Comparison of ENCODE assay signal across 28 cellular contexts in the genomic region with DNA sequence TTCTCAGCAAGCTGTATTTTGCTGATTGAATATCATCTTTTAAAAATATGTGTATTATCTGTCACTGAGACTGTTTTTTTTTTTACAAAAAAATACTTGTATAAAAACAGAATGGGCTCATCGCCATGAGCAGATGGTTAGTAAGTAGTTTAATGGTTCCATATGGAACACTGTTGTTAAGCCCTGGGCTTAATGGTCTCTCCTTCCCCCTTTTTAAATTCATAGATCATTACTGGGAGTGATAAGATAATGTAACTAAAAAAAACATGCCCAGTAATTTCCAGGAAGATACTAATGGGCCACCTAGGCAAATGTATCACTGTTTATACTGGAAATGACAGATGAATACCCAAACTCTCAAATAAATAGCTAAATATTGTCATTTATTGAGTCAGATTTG.
"Had no signal": no experiment of that assay in that cellular context is flagged by ENCODE, and none has a peak within 500 bp of the region (broad histone marks: within the 10 kb centered on the region; RNA-seq: fewer than 3 reads in every experiment).

No MANE protein-coding gene starts in this region.

- H3K36me3 ChIP-seq: brain microvascular endothelial cell, gastrocnemius medialis, left ventricle myocardium inferior, neural progenitor cell, right atrium auricular region, upper lobe of right lung had no signal

- H3K27ac ChIP-seq: brain microvascular endothelial cell, gastrocnemius medialis, hepatocyte, left ventricle myocardium inferior, neural progenitor cell, right atrium auricular region, upper lobe of right lung had no signal

- H3K4me3 ChIP-seq: gastrocnemius medialis, hepatocyte, left ventricle myocardium inferior, lung, neural progenitor cell, right atrium auricular region, smooth muscle cell, upper lobe of right lung had no signal

- H3K4me1 ChIP-seq: gastrocnemius medialis, left ventricle myocardium inferior, neural progenitor cell, right atrium auricular region, upper lobe of right lung had no signal

- ATAC-seq: effector memory CD8-positive, alpha-beta T cell; gastrocnemius medialis; natural killer cell; stimulated activated memory B cell treated with anti-CD40 and anti-IgM and Interleukin-4, amounts not matched to agents 10 μg/mL and 1 μg/mL and 100 μg/mL, for 72 hours; stimulated activated naive CD8-positive, alpha-beta T cell treated with anti-CD3 and anti-CD28 coated beads, Interleukin-15, amount 100 ng/mL, for 72 hours; upper lobe of right lung had no signal

- DNase-seq: activated CD4-positive, alpha-beta T cell treated with anti-CD3 and anti-CD28 coated beads for 4 hours; activated CD4-positive, alpha-beta T cell treated with anti-CD3 and anti-CD28 coated beads, Interleukin-2, amount 50 U/mL, for 4 hours; activated CD8-positive, alpha-beta memory T cell treated with anti-CD3 and anti-CD28 coated beads for 24 hours; activated effector memory CD4-positive, alpha-beta T cell treated with anti-CD3 and anti-CD28 coated beads, Interleukin-2, amount 50 U/mL, for 16 hours; activated naive CD4-positive, alpha-beta T cell treated with anti-CD3 and anti-CD28 coated beads for 36 hours; amniotic stem cell; brain microvascular endothelial cell; cortex of kidney; effector memory CD8-positive, alpha-beta T cell; erythroblast; gastrocnemius medialis; islet precursor cell; left ventricle myocardium inferior; mesendoderm; natural killer cell; occipital lobe; stimulated activated CD4-positive, alpha-beta T cell treated with anti-CD3 and anti-CD28 coated beads, Interleukin-1b, Interleukin-23, amount 100 ng/mL, for 48 hours; stimulated activated CD4-positive, alpha-beta T cell treated with anti-CD3 and anti-CD28 coated beads, Interleukin-4, amount 100 ng/mL, for 4 hours; stimulated activated CD8-positive, alpha-beta memory T cell treated with anti-CD3 and anti-CD28 coated beads, Interleukin-4, amount 100 ng/mL, for 48 hours; stimulated activated naive CD8-positive, alpha-beta T cell treated with anti-CD3 and anti-CD28 coated beads, Interleukin-15, amount 100 ng/mL, for 72 hours; substantia nigra; upper lobe of right lung had no signal

- H3K27me3 ChIP-seq: brain microvascular endothelial cell, gastrocnemius medialis, hepatocyte, neural progenitor cell, right atrium auricular region, upper lobe of right lung had no signal

- H3K9me3 ChIP-seq: gastrocnemius medialis, left ventricle myocardium inferior, right atrium auricular region, upper lobe of right lung had no signal
